ENCODE assay signal across 8 cellular contexts in the genomic region with DNA sequence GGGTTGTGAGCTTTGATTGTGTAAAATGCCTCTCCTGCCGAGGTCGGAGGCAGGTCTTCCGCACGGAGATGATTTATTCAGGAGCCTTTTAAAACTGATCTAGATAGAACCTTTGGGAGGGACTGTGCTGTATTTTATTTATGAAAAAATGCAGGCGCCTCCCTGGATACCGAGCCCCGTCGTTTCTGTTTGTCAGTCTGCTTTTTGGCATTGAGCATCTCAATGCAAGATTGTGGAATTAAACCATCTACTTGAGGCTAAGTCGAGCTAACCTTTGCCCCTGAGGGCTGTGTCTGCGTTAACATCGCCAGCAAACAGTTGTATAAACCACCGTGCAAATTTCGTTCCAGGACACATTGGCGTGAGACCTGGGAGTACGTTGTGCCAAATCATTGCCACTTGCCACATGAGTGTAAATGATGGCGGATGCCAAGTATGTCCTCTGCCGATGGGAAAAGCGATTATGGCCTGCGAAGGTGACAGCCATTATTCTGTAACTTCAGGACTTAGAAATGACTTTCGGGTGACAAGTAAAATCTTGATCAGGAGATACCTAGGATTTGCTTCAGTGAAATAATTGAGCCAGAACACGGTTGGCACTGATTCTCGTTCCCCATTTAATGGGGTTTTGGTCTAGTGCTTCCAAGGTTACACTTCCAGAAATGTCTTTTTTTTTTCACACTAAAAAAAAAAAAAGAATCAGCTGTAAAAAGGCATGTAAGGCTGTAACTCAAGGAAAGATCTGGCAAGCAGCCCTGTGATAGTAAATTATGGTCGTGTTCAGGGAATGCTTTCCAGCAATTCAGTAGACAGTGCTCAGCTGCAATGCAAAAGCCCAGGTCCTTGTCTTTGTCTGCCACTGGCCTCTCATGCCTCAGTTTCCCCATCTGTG. TPM values are rescaled to one million over a fixed set of nuclear protein-coding genes. Genes with fewer than 3 reads are reported as not detected.
A peak's percentile ranks its signal among the peaks of the same experiment; 100 is the strongest.
DNase-seq lines count a peak whose midpoint lies in the region; ATAC-seq, FAIRE-seq and TF ChIP-seq lines count a peak whose summit lies in the region.

No MANE protein-coding gene starts in this region.

- H3K9me3 ChIP-seq in SJCRH30 (replicated peaks), result no peaks in the 10 kb centered on the region

- DNase-seq in EL (peak; percentile 15), SJCRH30 (no peak), fibroblast of mammary gland (ENCODE audit: low read depth) (peak; percentile 44), Ammon's horn (ENCODE audit: low spot score) (no peak), SIG-M5 (lab: John Stamatoyannopoulos, UW) (no peak), H54 (ENCODE audit: insufficient read length, low spot score) (no peak)

- no peak for TF ChIP-seq POLR2A in H54 (IDR thresholded peaks at IDR 0.05; ENCODE audit: low read depth, low read length)

- no peak for FAIRE-seq in H54 (lab: Jason Lieb, UNC)

- H3K4me1 ChIP-seq in SJCRH30 (peaks cover 21% of the 10 kb centered on the region), rectal smooth muscle tissue (ENCODE audit: control insufficient read depth, insufficient read depth, low read length) (peaks cover 19% of the 10 kb centered on the region)

- H3K27ac ChIP-seq in SJCRH30 (peak overlapping the region; percentile 79), rectal smooth muscle tissue (ENCODE audit: low read depth, low read length) (peak overlapping the region; percentile 64)

- no peak for ATAC-seq in GM18498 (IDR thresholded peaks at IDR 0.05; ENCODE audit: unreplicated experiment)

- H3K9ac ChIP-seq in rectal smooth muscle tissue (ENCODE audit: low read length), result no peak overlapping the region

- H3K36me3 ChIP-seq in SJCRH30 (peaks cover 9% of the 10 kb centered on the region), rectal smooth muscle tissue (ENCODE audit: control insufficient read depth, insufficient read depth, low read length) (peaks cover 6% of the 10 kb centered on the region)

- no peak for TF ChIP-seq CTCF in fibroblast of mammary gland (conservative IDR thresholded peaks at IDR 0.05; ENCODE audit: control insufficient read depth, insufficient read depth, low read depth, low read length)

- H3K27me3 ChIP-seq in SJCRH30 (no peaks in the 10 kb centered on the region), rectal smooth muscle tissue (ENCODE audit: control insufficient read depth, insufficient read depth, low read length) (no peaks in the 10 kb centered on the region)

- H3K4me3 ChIP-seq in SJCRH30 (peak overlapping the region; percentile 98), fibroblast of mammary gland (ENCODE audit: control insufficient read depth, low read depth, low read length) (peak overlapping the region; percentile 76), rectal smooth muscle tissue (ENCODE audit: low read length) (peak overlapping the region; percentile 84)

RNA-seq across cellular contexts. Expression of a gene that starts 27.5 kb away (rescaled TPM):
- 31.4 and 39.6 TPM in 2 replicates for total RNA-seq in SJCRH30 (2014; rRNA removed; shearing (Covaris generic))

RNA-seq across cellular contexts. Expression of a gene that starts 45.1 kb away (rescaled TPM):
- total RNA-seq in SJCRH30 (2014; rRNA removed; shearing (Covaris generic)), result 13.7 and 15.2 TPM in 2 replicates

RNA-seq across cellular contexts. Expression of a gene that starts 51.2 kb away (rescaled TPM):
- total RNA-seq in SJCRH30 (2014; rRNA removed; shearing (Covaris generic)), result 132 and 138 TPM in 2 replicates

Comparison
In these comparisons a context has a peak if more than half of its experiments do, and no peak if none do; other contexts are left out.
1. DNase-seq: peak in EL (single experiment) and fibroblast of mammary gland (single experiment); none in SJCRH30 (0 of 2), Ammon's horn (single experiment), SIG-M5 (single experiment) and H54 (single experiment).
2. Peak in every context shown above with its lines, with median percentiles within 50 percentile points of each other: H3K4me3 ChIP-seq.